Comparison of ENCODE assay signal across 18 cellular contexts in the genomic region with DNA sequence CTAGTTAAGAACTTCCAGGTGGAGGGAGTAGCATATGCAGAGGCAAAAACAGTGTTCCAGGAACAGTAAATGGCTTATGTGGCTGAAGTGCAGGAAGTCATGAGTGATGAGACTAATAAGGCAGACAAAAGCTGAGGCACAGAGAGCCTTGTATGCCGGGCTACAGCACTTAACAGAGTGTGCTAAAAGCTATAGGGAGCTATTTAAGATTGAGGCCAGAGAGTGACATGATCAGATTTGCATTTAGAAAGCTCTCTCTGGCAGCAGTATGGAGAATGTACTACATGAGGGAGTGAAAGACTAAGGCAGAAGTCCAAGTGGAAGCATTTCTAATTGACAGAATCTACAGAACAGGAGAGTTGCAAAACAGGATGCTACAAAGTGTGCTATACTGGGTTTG. TPM values are rescaled to one million over a fixed set of nuclear protein-coding genes. Genes with fewer than 3 reads are reported as not detected.
A peak's percentile ranks its signal among the peaks of the same experiment; 100 is the strongest.
DNase-seq lines count a peak whose midpoint lies in the region; ATAC-seq, FAIRE-seq and TF ChIP-seq lines count a peak whose summit lies in the region.
"Had no signal": no experiment of that assay in that cellular context is flagged by ENCODE, and none has a peak within 500 bp of the region (broad histone marks: within the 10 kb centered on the region; RNA-seq: fewer than 3 reads in every experiment).

No MANE protein-coding gene starts in this region.

- H2AFZ ChIP-seq in OCI-LY1 (ENCODE audit: low read length) = no peak overlapping the region
- H2AFZ ChIP-seq: neural progenitor cell had no signal

- TF ChIP-seq POLR2A in esophagus squamous epithelium (IDR thresholded peaks at IDR 0.05) = no peak

- FAIRE-seq in small intestine (lab: Jason Lieb, UNC) = no peak

- TF ChIP-seq CTCF in OCI-LY1 (IDR thresholded peaks at IDR 0.05; ENCODE audit: low read length) (no peak), esophagus squamous epithelium (IDR thresholded peaks at IDR 0.05) (no peak)

- no peaks in the 10 kb centered on the region for H3K9me3 ChIP-seq in OCI-LY1 (ENCODE audit: low read length)
- H3K9me3 ChIP-seq in esophagus squamous epithelium = no peaks in the 10 kb centered on the region
- H3K9me3 ChIP-seq in small intestine (ENCODE audit: control insufficient read depth, low read depth) = no peaks in the 10 kb centered on the region
- H3K9me3 ChIP-seq: SK-N-SH had no signal

- peak overlapping the region; percentile 59 for H3K27ac Mint-ChIP-seq in activated naive CD8-positive, alpha-beta T cell
- no peak overlapping the region for H3K27ac Mint-ChIP-seq in activated naive CD8-positive, alpha-beta T cell treated with anti-CD3 and anti-CD28 coated beads, Interleukin-2, amount 50 U/mL, for 24 hours
- H3K27ac Mint-ChIP-seq: neural progenitor cell had no signal

- no peaks in the 10 kb centered on the region for H3K9me2 ChIP-seq in OCI-LY1 (ENCODE audit: low read depth, low read length)
- H3K9me2 ChIP-seq: SK-N-SH had no signal

- H3K4me3 Mint-ChIP-seq in activated naive CD8-positive, alpha-beta T cell = peak overlapping the region; percentile 40
- H3K4me3 Mint-ChIP-seq in activated naive CD8-positive, alpha-beta T cell treated with anti-CD3 and anti-CD28 coated beads, Interleukin-2, amount 50 U/mL, for 24 hours = no peak overlapping the region
- H3K4me3 Mint-ChIP-seq: neural progenitor cell had no signal

- no peak overlapping the region for H3K4me2 ChIP-seq in OCI-LY1 (ENCODE audit: low read length)
- H3K4me2 ChIP-seq: neural progenitor cell, SK-N-SH had no signal

- WGBS in esophagus squamous epithelium, 2 donors = 38 to 43% methylated on average over 1 of the region's 1 CpG
- 56 to 90% (median 75%) methylated on average over 1 of the region's 1 CpG for WGBS in small intestine, 3 donors

- peaks cover 13% of the 10 kb centered on the region for H3K36me3 Mint-ChIP-seq in activated naive CD8-positive, alpha-beta T cell
- peaks cover 33% of the 10 kb centered on the region for H3K36me3 Mint-ChIP-seq in activated naive CD8-positive, alpha-beta T cell treated with anti-CD3 and anti-CD28 coated beads, Interleukin-2, amount 50 U/mL, for 24 hours (ENCODE audit: low read depth)

- peaks cover 52% of the 10 kb centered on the region for H3K79me2 ChIP-seq in OCI-LY1 (ENCODE audit: insufficient read depth, low read length)

- H3K27ac ChIP-seq in OCI-LY1 (ENCODE audit: low read depth, low read length, poor library complexity, severe bottlenecking) (peak overlapping the region; percentile 14), esophagus squamous epithelium (peak overlapping the region in 3 of 4 donors; percentile 10 to 46 (median 42)), small intestine (ENCODE audit: low read depth in 1 of 2, low read length in 1 of 2) (peak overlapping the region; percentile 20 to 41), caudate nucleus (ENCODE audit: low read depth, low read length) (no peak overlapping the region)
- H3K27ac ChIP-seq: brain microvascular endothelial cell, HL-60, neural progenitor cell had no signal

- H3K9me3 Mint-ChIP-seq in activated naive CD8-positive, alpha-beta T cell (ENCODE audit: low read depth) = no peaks in the 10 kb centered on the region
- no peaks in the 10 kb centered on the region for H3K9me3 Mint-ChIP-seq in activated naive CD8-positive, alpha-beta T cell treated with anti-CD3 and anti-CD28 coated beads, Interleukin-2, amount 50 U/mL, for 24 hours
- H3K9me3 Mint-ChIP-seq: neural progenitor cell had no signal

- no peaks in the 10 kb centered on the region for H3K27me3 Mint-ChIP-seq in activated naive CD8-positive, alpha-beta T cell
- no peaks in the 10 kb centered on the region for H3K27me3 Mint-ChIP-seq in activated naive CD8-positive, alpha-beta T cell treated with anti-CD3 and anti-CD28 coated beads, Interleukin-2, amount 50 U/mL, for 24 hours

- intact Hi-C loops in esophagus squamous epithelium (cut with DNase I) = no loop called here

- H3K27me3 ChIP-seq in OCI-LY1 (ENCODE audit: insufficient read depth, low read length) = no peaks in the 10 kb centered on the region
- H3K27me3 ChIP-seq in esophagus squamous epithelium = no peaks in the 10 kb centered on the region
- no peaks in the 10 kb centered on the region for H3K27me3 ChIP-seq in small intestine (ENCODE audit: control insufficient read depth in 2 of 2, insufficient read depth in 2 of 2, low read length in 2 of 2)
- H3K27me3 ChIP-seq: brain microvascular endothelial cell, neural progenitor cell had no signal

- no peak overlapping the region for H3K9ac ChIP-seq in OCI-LY1 (ENCODE audit: low read length)
- H3K9ac ChIP-seq: neural progenitor cell, SK-N-SH had no signal

- peaks cover 51% of the 10 kb centered on the region for H3K36me3 ChIP-seq in OCI-LY1 (ENCODE audit: insufficient read depth, low read length)
- peaks cover 0 to 49% (median 6%) of the 10 kb centered on the region in 3 donors for H3K36me3 ChIP-seq in esophagus squamous epithelium
- peaks cover 0 to 1% of the 10 kb centered on the region in 2 donors for H3K36me3 ChIP-seq in small intestine (ENCODE audit: control insufficient read depth in 2 of 2, insufficient read depth in 2 of 2, low read length in 2 of 2)
- H3K36me3 ChIP-seq: brain microvascular endothelial cell, neural progenitor cell had no signal

- H3K4me1 Mint-ChIP-seq in activated naive CD8-positive, alpha-beta T cell (ENCODE audit: low read depth) = peaks cover 63% of the 10 kb centered on the region
- H3K4me1 Mint-ChIP-seq in activated naive CD8-positive, alpha-beta T cell treated with anti-CD3 and anti-CD28 coated beads, Interleukin-2, amount 50 U/mL, for 24 hours = peaks cover 69% of the 10 kb centered on the region

- H3K4me1 ChIP-seq in OCI-LY1 (ENCODE audit: insufficient read depth, low read length, severe bottlenecking) = peaks cover 51% of the 10 kb centered on the region
- H3K4me1 ChIP-seq in esophagus squamous epithelium = peaks cover 0 to 89% (median 28%) of the 10 kb centered on the region in 3 donors
- H3K4me1 ChIP-seq in small intestine (ENCODE audit: control insufficient read depth in 2 of 2, insufficient read depth in 1 of 2, low read depth in 1 of 2, low read length in 1 of 2) = no peaks in the 10 kb centered on the region

- no peak for ATAC-seq in activated naive CD8-positive, alpha-beta T cell treated with anti-CD3 and anti-CD28 coated beads, Interleukin-2, amount 50 U/mL, for 24 hours
- no peak for ATAC-seq in GM19463 (IDR thresholded peaks at IDR 0.05; ENCODE audit: unreplicated experiment)
- ATAC-seq: left ventricle myocardium superior, PC-3 had no signal

- no peaks in the 10 kb centered on the region for H4K20me1 ChIP-seq in OCI-LY1 (ENCODE audit: insufficient read depth, low read length)

- H3F3A ChIP-seq in OCI-LY1 (ENCODE audit: insufficient read depth, low read length) = 0 out of 2 replicates have a peak, but pooled peaks cover 5% of the 10 kb centered on the region

- no peak overlapping the region for H3K4me3 ChIP-seq in OCI-LY1 (ENCODE audit: low read depth, low read length, poor library complexity, severe bottlenecking)
- H3K4me3 ChIP-seq in esophagus squamous epithelium = no peak overlapping the region
- H3K4me3 ChIP-seq in small intestine (ENCODE audit: low read depth in 1 of 2, low read length in 2 of 2) = no peak overlapping the region
- H3K4me3 ChIP-seq: neural progenitor cell had no signal

- DNase-seq in activated naive CD8-positive, alpha-beta T cell treated with anti-CD3 and anti-CD28 coated beads, Interleukin-2, amount 50 U/mL, for 24 hours = no peak
- DNase-seq in esophagus squamous epithelium (lab: John Stamatoyannopoulos, UW) (no peak), small intestine (no peak), midbrain (lab: John Stamatoyannopoulos, UW) (no peak), caudate nucleus (lab: John Stamatoyannopoulos, UW) (no peak)
- DNase-seq: activated gamma-delta T cell treated with Interleukin-2 at 50 U/mL for 16 hours, brain microvascular endothelial cell, DMS 273 treated with DMSO at 0.1 percent for 48 hours, KG1, left ventricle myocardium superior, NCI-H446 treated with DMSO at 0.1 percent for 48 hours, PC-3, SK-N-SH had no signal

RNA-seq across cellular contexts. Expression of gene WASF2, which starts 38.6 kb away (rescaled TPM):
- 10 to 100 TPM; 53.7 to 92.8 (median 79.8) TPM for total RNA-seq in esophagus squamous epithelium
- 10 to 100 TPM; 19.5 to 49.3 (median 20.5) TPM for polyA plus RNA-seq in small intestine

RNA-seq across cellular contexts. Expression of gene GPR3, which starts 58.9 kb away (rescaled TPM):
- total RNA-seq in esophagus squamous epithelium = under 1 TPM in 1 of 4 donors, not detected in 3; 0.38 TPM
- polyA plus RNA-seq in small intestine = under 1 TPM in 1 of 3 donors, not detected in 2; 0.36 TPM
